In genomic region chr7:12827920-12828319, GRCh38 we compare ENCODE assay signal across 2 cellular contexts.
TF ChIP-seq lines count a peak whose summit lies in the region.

No MANE protein-coding gene starts in this region.

TF ChIP-seq in HepG2, 621 proteins besides CTCF, POLR2A, EP300 and RAD21 (continued from another document):
- TF ChIP-seq, protein P1, sequence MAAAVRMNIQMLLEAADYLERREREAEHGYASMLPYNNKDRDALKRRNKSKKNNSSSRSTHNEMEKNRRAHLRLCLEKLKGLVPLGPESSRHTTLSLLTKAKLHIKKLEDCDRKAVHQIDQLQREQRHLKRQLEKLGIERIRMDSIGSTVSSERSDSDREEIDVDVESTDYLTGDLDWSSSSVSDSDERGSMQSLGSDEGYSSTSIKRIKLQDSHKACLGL (CRISPR knock-in tag; IDR thresholded peaks at IDR 0.05) = no peak
- no peak for TF ChIP-seq KDM5B (CRISPR knock-in tag; IDR thresholded peaks at IDR 0.05; ENCODE audit: borderline replicate concordance)

TF ChIP-seq in GM12878, 131 proteins besides CTCF, POLR2A, EP300 and RAD21 (continued from another document):
- TF ChIP-seq, protein P2, sequence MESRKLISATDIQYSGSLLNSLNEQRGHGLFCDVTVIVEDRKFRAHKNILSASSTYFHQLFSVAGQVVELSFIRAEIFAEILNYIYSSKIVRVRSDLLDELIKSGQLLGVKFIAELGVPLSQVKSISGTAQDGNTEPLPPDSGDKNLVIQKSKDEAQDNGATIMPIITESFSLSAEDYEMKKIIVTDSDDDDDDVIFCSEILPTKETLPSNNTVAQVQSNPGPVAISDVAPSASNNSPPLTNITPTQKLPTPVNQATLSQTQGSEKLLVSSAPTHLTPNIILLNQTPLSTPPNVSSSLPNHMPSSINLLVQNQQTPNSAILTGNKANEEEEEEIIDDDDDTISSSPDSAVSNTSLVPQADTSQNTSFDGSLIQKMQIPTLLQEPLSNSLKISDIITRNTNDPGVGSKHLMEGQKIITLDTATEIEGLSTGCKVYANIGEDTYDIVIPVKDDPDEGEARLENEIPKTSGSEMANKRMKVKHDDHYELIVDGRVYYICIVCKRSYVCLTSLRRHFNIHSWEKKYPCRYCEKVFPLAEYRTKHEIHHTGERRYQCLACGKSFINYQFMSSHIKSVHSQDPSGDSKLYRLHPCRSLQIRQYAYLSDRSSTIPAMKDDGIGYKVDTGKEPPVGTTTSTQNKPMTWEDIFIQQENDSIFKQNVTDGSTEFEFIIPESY (IDR thresholded peaks at IDR 0.05) = no peak
- TF ChIP-seq CREB1 (IDR thresholded peaks at IDR 0.05; ENCODE audit: low read depth) (no peak), IKZF2 (IDR thresholded peaks at IDR 0.05) (no peak), KDM1A (IDR thresholded peaks at IDR 0.05; ENCODE audit: borderline replicate concordance) (no peak), TARDBP (IDR thresholded peaks at IDR 0.05; ENCODE audit: borderline replicate concordance) (no peak), E2F8 (IDR thresholded peaks at IDR 0.05; ENCODE audit: low read depth, partially characterized antibody) (no peak), GATAD2B (conservative IDR thresholded peaks at IDR 0.05; ENCODE audit: low read depth) (no peak), MYC (IDR thresholded peaks at IDR 0.05; ENCODE audit: insufficient read depth, insufficient read length, insufficient replicate concordance, low read length, severe bottlenecking) (no peak), SREBF1 (IDR thresholded peaks at IDR 0.05; ENCODE audit: low read length) (no peak), STAT3 (IDR thresholded peaks at IDR 0.05; ENCODE audit: low read depth, low read length) (no peak), MTA3 (IDR thresholded peaks at IDR 0.05; ENCODE audit: borderline replicate concordance, low read length) (no peak), EGR1 (IDR thresholded peaks at IDR 0.05; ENCODE audit: borderline replicate concordance in 1 of 2, low read depth in 2 of 2, low read length in 2 of 2) (no peak), POLR2AphosphoS5 (IDR thresholded peaks at IDR 0.05; ENCODE audit: low read length) (no peak)
- TF ChIP-seq, protein P3, sequence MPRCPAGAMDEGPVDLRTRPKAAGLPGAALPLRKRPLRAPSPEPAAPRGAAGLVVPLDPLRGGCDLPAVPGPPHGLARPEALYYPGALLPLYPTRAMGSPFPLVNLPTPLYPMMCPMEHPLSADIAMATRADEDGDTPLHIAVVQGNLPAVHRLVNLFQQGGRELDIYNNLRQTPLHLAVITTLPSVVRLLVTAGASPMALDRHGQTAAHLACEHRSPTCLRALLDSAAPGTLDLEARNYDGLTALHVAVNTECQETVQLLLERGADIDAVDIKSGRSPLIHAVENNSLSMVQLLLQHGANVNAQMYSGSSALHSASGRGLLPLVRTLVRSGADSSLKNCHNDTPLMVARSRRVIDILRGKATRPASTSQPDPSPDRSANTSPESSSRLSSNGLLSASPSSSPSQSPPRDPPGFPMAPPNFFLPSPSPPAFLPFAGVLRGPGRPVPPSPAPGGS (IDR thresholded peaks at IDR 0.05; ENCODE audit: borderline replicate concordance, insufficient read depth, low read depth, low read length, poor library complexity, severe bottlenecking) = no peak
- TF ChIP-seq, protein P4, sequence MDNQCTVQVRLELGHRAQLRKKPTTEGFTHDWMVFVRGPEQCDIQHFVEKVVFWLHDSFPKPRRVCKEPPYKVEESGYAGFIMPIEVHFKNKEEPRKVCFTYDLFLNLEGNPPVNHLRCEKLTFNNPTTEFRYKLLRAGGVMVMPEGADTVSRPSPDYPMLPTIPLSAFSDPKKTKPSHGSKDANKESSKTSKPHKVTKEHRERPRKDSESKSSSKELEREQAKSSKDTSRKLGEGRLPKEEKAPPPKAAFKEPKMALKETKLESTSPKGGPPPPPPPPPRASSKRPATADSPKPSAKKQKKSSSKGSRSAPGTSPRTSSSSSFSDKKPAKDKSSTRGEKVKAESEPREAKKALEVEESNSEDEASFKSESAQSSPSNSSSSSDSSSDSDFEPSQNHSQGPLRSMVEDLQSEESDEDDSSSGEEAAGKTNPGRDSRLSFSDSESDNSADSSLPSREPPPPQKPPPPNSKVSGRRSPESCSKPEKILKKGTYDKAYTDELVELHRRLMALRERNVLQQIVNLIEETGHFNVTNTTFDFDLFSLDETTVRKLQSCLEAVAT (IDR thresholded peaks at IDR 0.05) = no peak
